1 cellular context compared by ENCODE assay signal in genomic region chr2:74391580-74392448, GRCh38.
TF ChIP-seq lines count a peak whose summit lies in the region.

No MANE protein-coding gene starts in this region.

TF ChIP-seq in A549, 52 proteins besides CTCF, POLR2A, EP300 and RAD21 (continued from another document):
- TF ChIP-seq, protein P1, sequence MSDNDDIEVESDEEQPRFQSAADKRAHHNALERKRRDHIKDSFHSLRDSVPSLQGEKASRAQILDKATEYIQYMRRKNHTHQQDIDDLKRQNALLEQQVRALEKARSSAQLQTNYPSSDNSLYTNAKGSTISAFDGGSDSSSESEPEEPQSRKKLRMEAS (IDR thresholded peaks at IDR 0.05): peak; percentile 71
- TF ChIP-seq, protein P2, sequence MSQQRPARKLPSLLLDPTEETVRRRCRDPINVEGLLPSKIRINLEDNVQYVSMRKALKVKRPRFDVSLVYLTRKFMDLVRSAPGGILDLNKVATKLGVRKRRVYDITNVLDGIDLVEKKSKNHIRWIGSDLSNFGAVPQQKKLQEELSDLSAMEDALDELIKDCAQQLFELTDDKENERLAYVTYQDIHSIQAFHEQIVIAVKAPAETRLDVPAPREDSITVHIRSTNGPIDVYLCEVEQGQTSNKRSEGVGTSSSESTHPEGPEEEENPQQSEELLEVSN (IDR thresholded peaks at IDR 0.05; ENCODE audit: borderline replicate concordance, low read depth): no peak
- TF ChIP-seq ESRRA (IDR thresholded peaks at IDR 0.05; ENCODE audit: borderline replicate concordance, low read length): no peak
- no peak for TF ChIP-seq ZSCAN20 (CRISPR knock-in tag; IDR thresholded peaks at IDR 0.05)
- TF ChIP-seq CHD2 (IDR thresholded peaks at IDR 0.05; ENCODE audit: low read length, partially characterized antibody): peak; percentile 7
- peak; percentile 59; the same call in 1 of the 2 replicates for TF ChIP-seq MYC (IDR thresholded peaks at IDR 0.05; ENCODE audit: borderline replicate concordance, low read length)
- no peak for TF ChIP-seq HDAC2 (IDR thresholded peaks at IDR 0.05)
- peak; percentile 65; the same call in 1 of the 2 replicates for TF ChIP-seq PHF8 (IDR thresholded peaks at IDR 0.05; ENCODE audit: borderline replicate concordance, low read depth)
- TF ChIP-seq RFX5 (IDR thresholded peaks at IDR 0.05): no peak
- no peak for TF ChIP-seq FOXS1 (CRISPR knock-in tag; IDR thresholded peaks at IDR 0.05)
- TF ChIP-seq PBX3 (IDR thresholded peaks at IDR 0.05): no peak
- TF ChIP-seq CBX8 (IDR thresholded peaks at IDR 0.05): no peak
- no peak for TF ChIP-seq ZC3H11A (IDR thresholded peaks at IDR 0.05)
- TF ChIP-seq FOSL2 (IDR thresholded peaks at IDR 0.05): no peak
- TF ChIP-seq FOSL2 (CRISPR knock-in tag; IDR thresholded peaks at IDR 0.05): no peak
TF ChIP-seq in A549: peak in this region for 8.
